Comparison of ENCODE assay signal across 16 cellular contexts in the genomic region with DNA sequence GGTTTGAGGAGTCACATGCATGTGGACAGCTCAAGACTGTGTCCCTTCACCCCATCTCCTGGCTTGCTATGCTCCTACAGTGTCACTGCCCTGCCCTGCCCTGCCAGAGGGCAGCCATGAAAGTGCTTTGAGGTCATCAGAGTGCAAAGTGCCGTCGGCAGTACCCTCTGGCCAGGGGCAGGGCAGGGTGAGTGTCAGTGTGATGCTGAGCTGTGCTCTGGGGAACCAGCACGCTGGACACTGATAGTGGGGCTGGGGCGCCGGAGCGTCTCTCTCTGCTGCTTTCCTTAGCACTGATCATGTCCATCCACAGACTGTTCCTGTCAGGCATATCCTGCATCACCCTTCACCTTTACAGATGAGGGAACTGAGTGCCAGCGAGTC. TPM values are rescaled to one million over a fixed set of nuclear protein-coding genes. Genes with fewer than 3 reads are reported as not detected.
DNase-seq lines count a peak whose midpoint lies in the region; ATAC-seq, FAIRE-seq and TF ChIP-seq lines count a peak whose summit lies in the region.
"Had no signal": no experiment of that assay in that cellular context is flagged by ENCODE, and none has a peak within 500 bp of the region (broad histone marks: within the 10 kb centered on the region; RNA-seq: fewer than 3 reads in every experiment).

No MANE protein-coding gene starts in this region.

- H3K27me3 ChIP-seq in gastrocnemius medialis, result no peaks in the 10 kb centered on the region

- H3K27me3 Mint-ChIP-seq in T-cell (no peaks in the 10 kb centered on the region), HFFc6 (ENCODE audit: insufficient read depth) (peaks cover 4% of the 10 kb centered on the region)
- H3K27me3 Mint-ChIP-seq: CD8-positive, alpha-beta memory T cell; effector memory CD8-positive, alpha-beta T cell had no signal

- H3K4me1 Mint-ChIP-seq in T-cell (peaks cover 23 to 29% (median 26%) of the 10 kb centered on the region in 3 donors), HFFc6 (ENCODE audit: low read depth) (peaks cover 32% of the 10 kb centered on the region)

- H3K9me3 ChIP-seq in gastrocnemius medialis, result no peaks in the 10 kb centered on the region

- TF ChIP-seq CTCF in gastrocnemius medialis (IDR thresholded peaks at IDR 0.05 in 4 of 5, conservative IDR thresholded peaks at IDR 0.05 in 1 of 5) (no peak), HFFc6 (IDR thresholded peaks at IDR 0.05) (no peak), GM13977 (IDR thresholded peaks at IDR 0.05; ENCODE audit: extremely low read depth, insufficient read depth, missing control alignments) (no peak)

- CTCF ChIA-PET in T-cell (lab: Charles Lee), result interaction anchor here (0.9 to 1.4 kb wide), 3 partner anchors 28 to 128 kb away, joined by 3 to 4 read pairs (median 3); partner anchors contain the start of gene ACBD4 (in 1 of the 2)

- H3K4me3 ChIP-seq in gastrocnemius medialis, result no peak overlapping the region

- H3K36me3 Mint-ChIP-seq in T-cell, result peaks cover 17% of the 10 kb centered on the region
- peaks cover 17% of the 10 kb centered on the region for H3K36me3 Mint-ChIP-seq in HFFc6 (ENCODE audit: low read depth)

- POLR2A ChIA-PET in T-cell (lab: Charles Lee), result no interaction called here

- H3K4me3 Mint-ChIP-seq in T-cell, result peak overlapping the region in 1 of 3 donors; percentile 80
- H3K4me3 Mint-ChIP-seq in HFFc6, result no peak overlapping the region

- H3K9me3 Mint-ChIP-seq in T-cell, result no peaks in the 10 kb centered on the region
- no peaks in the 10 kb centered on the region for H3K9me3 Mint-ChIP-seq in HFFc6
- H3K9me3 Mint-ChIP-seq: activated T-helper 1 cell treated with anti-CD3 and anti-CD28 coated beads, Interleukin-12 subunit alpha, Interleukin-12 subunit beta, Interleukin-2, Interleukin-4 antibody, amounts not matched to agents 30 ng/mL and 10 ng/mL and 1 ng/mL, durations not matched to agents 14 hours and 24 hours and 36 hours; CD8-positive, alpha-beta memory T cell; effector memory CD8-positive, alpha-beta T cell had no signal

- peaks cover 50 to 62% of the 10 kb centered on the region in 2 donors for H3K4me1 ChIP-seq in gastrocnemius medialis

- DNase-seq in GM12891 (ENCODE audit: insufficient read length, low spot score) (no peak), T-cell (no peak), left ventricle myocardium superior (no peak), gastrocnemius medialis (peak in 1 of 2 donors; percentile 74), HFFc6 (no peak), GM13977 (ENCODE audit: low spot score) (no peak)
- DNase-seq: effector memory CD8-positive, alpha-beta T cell; KG1; NCI-H187 treated with DMSO at 0.1 percent for 48 hours; posterior cingulate gyrus had no signal

- in situ Hi-C loops in gastrocnemius medialis (cut with MboI; ENCODE audit: low sequenced_read_pairs in 4 of 4) (no loop called here), GM13977 (cut with MboI; ENCODE audit: low pct_unique_long_range_greater_than_20kb, low sequenced_read_pairs, unreplicated experiment) (no loop called here)

- H3K27ac Mint-ChIP-seq in T-cell, result peak overlapping the region; percentile 84 to 85
- H3K27ac Mint-ChIP-seq in HFFc6, result no peak overlapping the region

- no peak for ATAC-seq in T-cell (replicated peaks in 1 of 4)
- ATAC-seq in left ventricle myocardium superior, result peak; percentile 5
- peak; percentile 31 to 40 for ATAC-seq in gastrocnemius medialis
- ATAC-seq in GM21526 (IDR thresholded peaks at IDR 0.05; ENCODE audit: low FRiP score, unreplicated experiment), result no peak
- ATAC-seq in GM18873 (IDR thresholded peaks at IDR 0.05; ENCODE audit: low FRiP score, unreplicated experiment), result no peak
- ATAC-seq: effector memory CD8-positive, alpha-beta T cell had no signal

- peaks cover 0 to 31% of the 10 kb centered on the region in 2 donors for H3K36me3 ChIP-seq in gastrocnemius medialis

- H3K27ac ChIP-seq in gastrocnemius medialis, result peak overlapping the region; percentile 75 to 85 (median 79)

- intact Hi-C loops in left ventricle myocardium superior (cut with micrococcal nuclease) (no loop called here), gastrocnemius medialis (cut with DNase I; ENCODE audit: low total_unique reads) (no loop called here)

- TF ChIP-seq POLR2A in GM12891 (IDR thresholded peaks at IDR 0.05; ENCODE audit: low read depth, low read length) (no peak), gastrocnemius medialis (IDR thresholded peaks at IDR 0.05) (no peak)

- peak; percentile 48 for FAIRE-seq in GM12891 (lab: Jason Lieb, UNC)

TF ChIP-seq in GM12891, 5 proteins besides CTCF, POLR2A, EP300 and RAD21:
- no peak for TF ChIP-seq TAF1 (IDR thresholded peaks at IDR 0.05; ENCODE audit: low read depth, low read length)
- no peak for TF ChIP-seq SPI1 (IDR thresholded peaks at IDR 0.05; ENCODE audit: low read depth, low read length)
- no peak; the same call in 1 of the 2 replicates for TF ChIP-seq POLR2AphosphoS5 (IDR thresholded peaks at IDR 0.05; ENCODE audit: low read depth, low read length)
- TF ChIP-seq POU2F2 (IDR thresholded peaks at IDR 0.05; ENCODE audit: low read depth, low read length), result no peak
- no peak for TF ChIP-seq PAX5 (IDR thresholded peaks at IDR 0.05; ENCODE audit: insufficient read depth, low read length, severe bottlenecking)

RNA-seq across cellular contexts. Expression of gene SPATA32, which starts 1.6 kb away (rescaled TPM):
- polyA plus RNA-seq in GM12891 (2012; ENCODE audit: low read depth, missing spikeins), result 0.35 TPM
- total RNA-seq in T-cell (under 1 TPM in 4 of 5 donors, not detected in 1; 0.37 to 0.55 (median 0.42) TPM), left ventricle myocardium superior (not detected), gastrocnemius medialis (not detected)
- total RNA-seq in HFFc6 (2021; fragmentation: NEBNext Ultra II Directional; extraction: Animal tissue kit (Norgen Biotek cat#: 25700)), result under 1 TPM in 1 of 6 experiments, not detected in 5; 0.11 TPM
- total RNA-seq: mucosa of gallbladder, RPMI7951 had no signal

RNA-seq across cellular contexts. Expression of gene FMNL1, which starts 41.8 kb away (rescaled TPM):
- 49.2 TPM for polyA plus RNA-seq in GM12891 (2012; ENCODE audit: low read depth, missing spikeins)
- total RNA-seq in T-cell (100 to 1,000 TPM; 362 to 473 (median 457) TPM), left ventricle myocardium superior (14.0 TPM), gastrocnemius medialis (1 to 10 TPM in 3 of 4 donors, under 1 TPM in 1; 0.22 to 5.2 (median 3.0) TPM)
- 1 to 10 TPM; 1.6 to 8.0 (median 6.0) TPM for total RNA-seq in HFFc6 (2021; fragmentation: NEBNext Ultra II Directional; extraction: Animal tissue kit (Norgen Biotek cat#: 25700))

RNA-seq across cellular contexts. Expression of gene MAP3K14, which starts 53.4 kb away (rescaled TPM):
- 12.4 TPM for polyA plus RNA-seq in GM12891 (2012; ENCODE audit: low read depth, missing spikeins)
- total RNA-seq in T-cell (10 to 100 TPM; 34.4 to 49.8 (median 42.8) TPM), left ventricle myocardium superior (16.6 TPM), gastrocnemius medialis (10 to 100 TPM; 18.0 to 62.8 (median 34.0) TPM)
- 1 to 10 TPM; 5.6 to 8.8 (median 6.6) TPM for total RNA-seq in HFFc6 (2021; fragmentation: NEBNext Ultra II Directional; extraction: Animal tissue kit (Norgen Biotek cat#: 25700))

Comparison
In these comparisons a context has a peak if more than half of its experiments do, and no peak if none do; other contexts are left out.
1. ATAC-seq: peak in left ventricle myocardium superior (single experiment) and gastrocnemius medialis (2 of 2); none in T-cell (0 of 4), GM21526 (single experiment) and GM18873 (single experiment).
2. RNA of gene FMNL1, which starts 41.8 kb away (total RNA-seq): 362 to 473 TPM in T-cell; 14.0 TPM in left ventricle myocardium superior (single experiment), 1.6 to 8.0 TPM in HFFc6 and 0.22 to 5.2 TPM in gastrocnemius medialis; every median in the first group is over 10 times any median in the second.